8 cellular contexts compared by ENCODE assay signal in the genomic region with DNA sequence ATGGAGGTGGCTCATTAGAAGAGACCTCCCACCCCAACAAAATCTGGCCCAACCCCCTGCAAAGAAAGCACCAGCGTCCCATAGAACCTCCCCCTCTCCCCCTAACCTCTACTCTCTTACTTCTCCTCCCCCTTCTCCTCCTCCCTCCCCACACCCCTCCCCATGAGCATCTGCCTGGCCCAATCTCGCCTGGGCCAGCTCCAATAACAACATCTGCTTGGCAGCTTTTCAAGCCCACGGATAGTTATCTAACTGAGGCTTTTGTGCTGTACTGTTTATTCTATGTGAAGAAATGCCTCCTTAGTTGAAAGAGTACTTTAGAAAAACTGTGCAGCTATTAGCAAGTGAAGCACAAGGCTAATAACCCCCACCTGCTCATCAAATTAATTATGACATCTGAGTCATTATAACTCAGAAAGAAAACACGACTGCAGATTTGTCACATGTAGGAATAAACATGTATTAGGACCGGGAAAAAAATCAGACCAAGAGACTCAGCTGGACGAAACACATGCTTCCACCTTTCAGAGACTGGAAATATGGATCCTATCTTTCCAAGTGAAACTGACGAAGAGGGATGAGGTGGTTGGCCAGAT. TPM values are rescaled to one million over a fixed set of nuclear protein-coding genes. Genes with fewer than 3 reads are reported as not detected.
DNase-seq lines count a peak whose midpoint lies in the region; ATAC-seq lines count a peak whose summit lies in the region.

No MANE protein-coding gene starts in this region.

- peaks cover 3% of the 10 kb centered on the region for H3K4me1 Mint-ChIP-seq in activated T-cell treated with anti-CD3 and anti-CD28 coated beads, Interleukin-2, amount 50 U/mL, for 4 hours (ENCODE audit: low read depth)

- H3K9me3 Mint-ChIP-seq in activated T-cell treated with anti-CD3 and anti-CD28 coated beads, Interleukin-2, amount 50 U/mL, for 4 hours: no peaks in the 10 kb centered on the region

- peaks cover 6% of the 10 kb centered on the region for H3K27me3 Mint-ChIP-seq in activated T-cell treated with anti-CD3 and anti-CD28 coated beads, Interleukin-2, amount 50 U/mL, for 4 hours (ENCODE audit: low read depth)

- no peak overlapping the region for H3K4me3 Mint-ChIP-seq in activated T-cell treated with anti-CD3 and anti-CD28 coated beads, Interleukin-2, amount 50 U/mL, for 4 hours

- DNase-seq in HUDEP-2 (lab: John Stamatoyannopoulos, UW; ENCODE audit: unreplicated experiment in 76 of 76) (peak in 40 of 76 experiments; percentile 0 to 53 (median 18)), SHP77 treated with DMSO at 0.1 percent for 48 hours (lab: John Stamatoyannopoulos, UW) (peak; percentile 56), head of caudate nucleus (peak; percentile 17 to 87 (median 62)), retina (peak; percentile 23)
- no peak for DNase-seq in activated T-cell treated with anti-CD3 and anti-CD28 coated beads, Interleukin-2, amount 50 U/mL, for 4 hours

- H3K36me3 Mint-ChIP-seq in activated T-cell treated with anti-CD3 and anti-CD28 coated beads, Interleukin-2, amount 50 U/mL, for 4 hours (ENCODE audit: insufficient read depth): no peaks in the 10 kb centered on the region

- intact Hi-C loops in head of caudate nucleus (cut with DNase I): no loop called here

- ATAC-seq in activated T-cell treated with anti-CD3 and anti-CD28 coated beads, Interleukin-2, amount 50 U/mL, for 4 hours: no peak
- ATAC-seq in GM18868 (IDR thresholded peaks at IDR 0.05; ENCODE audit: unreplicated experiment): no peak
- ATAC-seq in GM19455 (IDR thresholded peaks at IDR 0.05; ENCODE audit: unreplicated experiment): no peak
- ATAC-seq in GM18519 (IDR thresholded peaks at IDR 0.05; ENCODE audit: low FRiP score, unreplicated experiment): no peak

RNA-seq across cellular contexts. Expression of gene NFIB, which starts 42.8 kb away (rescaled TPM):
- total RNA-seq in activated T-cell treated with anti-CD3 and anti-CD28 coated beads, Interleukin-2, amount 50 U/mL, for 4 hours: under 1 TPM; 0.20 to 0.42 (median 0.30) TPM
